8 cellular contexts compared by ENCODE assay signal in genomic region chr11:117096140-117096972, GRCh38. TPM values are rescaled to one million over a fixed set of nuclear protein-coding genes. Genes with fewer than 3 reads are reported as not detected.
DNase-seq lines count a peak whose midpoint lies in the region; ATAC-seq, FAIRE-seq and TF ChIP-seq lines count a peak whose summit lies in the region.

No MANE protein-coding gene starts in this region.

- POLR2A ChIA-PET in A549 (lab: Yijun Ruan, JAX) = interaction anchor here (1.0 kb wide), 1 partner anchor 23 kb away, joined by 4 read pairs; no protein-coding TSS in a partner anchor
- POLR2A ChIA-PET in activated CD4-positive, alpha-beta memory T cell treated with anti-CD3 and anti-CD28 coated beads for 36 hours (lab: Charles Lee) = interaction anchor here (0.7 to 3.1 kb wide), 19 partner anchors 13 to 260 kb away, joined by 3 to 20 read pairs (median 5); no protein-coding TSS in a partner anchor

- ATAC-seq in A549 (peak in 1 of 2 experiments; percentile 40; a peak in 3 of 6 replicates), GM18867 (IDR thresholded peaks at IDR 0.05; ENCODE audit: unreplicated experiment) (peak; percentile 37), HG02623 (IDR thresholded peaks at IDR 0.05; ENCODE audit: unreplicated experiment) (no peak)

- peaks cover 51% of the 10 kb centered on the region for H3K4me1 ChIP-seq in A549

- peaks cover 4% of the 10 kb centered on the region for H3K9me3 Mint-ChIP-seq in activated CD4-positive, alpha-beta memory T cell treated with anti-CD3 and anti-CD28 coated beads for 36 hours
- H3K9me3 Mint-ChIP-seq in endothelial cell (ENCODE audit: unreplicated experiment) (no peaks in the 10 kb centered on the region), nephron progenitor cell (peaks cover 8% of the 10 kb centered on the region)

- H3K36me3 Mint-ChIP-seq in activated CD4-positive, alpha-beta memory T cell treated with anti-CD3 and anti-CD28 coated beads for 36 hours = peaks cover 12% of the 10 kb centered on the region
- H3K36me3 Mint-ChIP-seq in endothelial cell (ENCODE audit: low read depth, unreplicated experiment) (peaks cover 4% of the 10 kb centered on the region), nephron progenitor cell (ENCODE audit: low read depth) (peaks cover 17% of the 10 kb centered on the region)

- intact Hi-C loops in activated CD4-positive, alpha-beta memory T cell treated with anti-CD3 and anti-CD28 coated beads for 36 hours (cut with micrococcal nuclease) = loop anchor here (2.0 to 5.0 kb wide), 3 partner anchors 166 to 324 kb away; partner anchors contain the start of genes BUD13 and ZPR1

- no peak for TF ChIP-seq POLR2A in A549 (IDR thresholded peaks at IDR 0.05; ENCODE audit: low read length)

- no peaks in the 10 kb centered on the region for H3K9me3 ChIP-seq in A549

- H3K27ac ChIP-seq in A549 = peak overlapping the region; percentile 29 to 99; a peak in 3 of 6 replicates

- CTCF ChIA-PET in A549 (lab: Yijun Ruan, JAX) = interaction anchor here (2.3 to 3.8 kb wide), 2 partner anchors 10 to 217 kb away, joined by 8 to 19 read pairs; no protein-coding TSS in a partner anchor
- CTCF ChIA-PET in activated CD4-positive, alpha-beta memory T cell treated with anti-CD3 and anti-CD28 coated beads for 36 hours (lab: Charles Lee) = interaction anchor here (0.7 to 11.0 kb wide), 9 partner anchors 10 to 306 kb away, joined by 3 to 147 read pairs (median 5); partner anchors contain the start of genes APOA5 and ZPR1

- peaks cover 64% of the 10 kb centered on the region for H3K4me1 Mint-ChIP-seq in activated CD4-positive, alpha-beta memory T cell treated with anti-CD3 and anti-CD28 coated beads for 36 hours (ENCODE audit: low read depth)
- H3K4me1 Mint-ChIP-seq in endothelial cell (ENCODE audit: unreplicated experiment) = peaks cover 32% of the 10 kb centered on the region
- H3K4me1 Mint-ChIP-seq in nephron progenitor cell = peaks cover 60% of the 10 kb centered on the region

- peak overlapping the region; percentile 95; the same call in 2 of the 3 replicates for H3K4me3 ChIP-seq in A549

- TF ChIP-seq EP300 in A549 (IDR thresholded peaks at IDR 0.05) = no peak

- WGBS in A549 (ENCODE audit: missing lambda C conversion rate) = 40% methylated on average over 6 of the region's 6 CpGs

- H3K27me3 Mint-ChIP-seq in activated CD4-positive, alpha-beta memory T cell treated with anti-CD3 and anti-CD28 coated beads for 36 hours = no peaks in the 10 kb centered on the region
- H3K27me3 Mint-ChIP-seq in endothelial cell (ENCODE audit: unreplicated experiment) (peaks cover 3% of the 10 kb centered on the region), nephron progenitor cell (ENCODE audit: low read depth, poor library complexity) (peaks cover 10% of the 10 kb centered on the region)

- no peak for TF ChIP-seq CTCF in A549 (IDR thresholded peaks at IDR 0.05)
- no peak for TF ChIP-seq CTCF in endothelial cell (IDR thresholded peaks at IDR 0.05; ENCODE audit: unreplicated experiment)
- TF ChIP-seq CTCF in nephron progenitor cell (IDR thresholded peaks at IDR 0.05) = no peak

- FAIRE-seq in A549 (lab: Jason Lieb, UNC) = no peak

- peak overlapping the region; percentile 87 for H3K27ac Mint-ChIP-seq in activated CD4-positive, alpha-beta memory T cell treated with anti-CD3 and anti-CD28 coated beads for 36 hours
- H3K27ac Mint-ChIP-seq in endothelial cell (ENCODE audit: unreplicated experiment) (peak overlapping the region; percentile 33), nephron progenitor cell (peak overlapping the region; percentile 88)

- H3K4me2 ChIP-seq in A549 = peak overlapping the region; percentile 83

- TF ChIP-seq RAD21 in A549 (conservative IDR thresholded peaks at IDR 0.05 in 1 of 2, IDR thresholded peaks at IDR 0.05 in 1 of 2) = peak in 1 of 2 experiments; percentile 22; a peak in 2 of 5 replicates

- DNase-seq in A549 (ENCODE audit: low read depth in 1 of 2, low spot score in 1 of 2) (peak in 1 of 2 experiments; percentile 56), KG1 (lab: John Stamatoyannopoulos, UW) (peak; percentile 73), endothelial cell (ENCODE audit: low spot score) (no peak), nephron progenitor cell (no peak), cortex of kidney (lab: John Stamatoyannopoulos, UW) (no peak)
- DNase-seq in activated CD4-positive, alpha-beta memory T cell treated with anti-CD3 and anti-CD28 coated beads for 36 hours = peak; percentile 63

- H3K4me3 Mint-ChIP-seq in activated CD4-positive, alpha-beta memory T cell treated with anti-CD3 and anti-CD28 coated beads for 36 hours = peak overlapping the region; percentile 88
- H3K4me3 Mint-ChIP-seq in endothelial cell (ENCODE audit: unreplicated experiment) (peak overlapping the region; percentile 94), nephron progenitor cell (peak overlapping the region; percentile 94)

TF ChIP-seq in A549, 52 proteins besides CTCF, POLR2A, EP300 and RAD21:
- TF ChIP-seq MAX (IDR thresholded peaks at IDR 0.05) (0 out of 2 replicates have a peak, but pooled peaks have one; percentile 6), TFCP2L1 (CRISPR knock-in tag; IDR thresholded peaks at IDR 0.05) (no peak), SMC3 (IDR thresholded peaks at IDR 0.05) (0 out of 3 replicates have a peak, but pooled peaks have one; percentile 17)

RNA-seq across cellular contexts. Expression of gene SIK3, which starts 1.9 kb away (rescaled TPM):
- 8.2 and 12.3 TPM in 2 replicates for polyA plus RNA-seq in A549 (2011; rRNA removed)
- polyA plus RNA-seq in A549 (2012; cell fraction: cytosol; rRNA removed) = 4.3 and 5.4 TPM in 2 replicates
- 10.6 and 12.8 TPM in 2 replicates for polyA plus RNA-seq in A549 (2012; cell fraction: nucleus; rRNA removed)
- 7.3 to 9.0 TPM (median 8.7 TPM) in 3 replicates for polyA plus RNA-seq in A549 (2017; fragmentation: RNase III; extraction: RNeasy Plus Mini Kit Qiagen cat#74134 plus additional on column Dnase treatment)
- 17.8 and 25.0 TPM in 2 replicates for polyA minus RNA-seq in A549 (2011; rRNA and poly(A)+ RNA removed)
- total RNA-seq in activated CD4-positive, alpha-beta memory T cell treated with anti-CD3 and anti-CD28 coated beads for 36 hours = 10 to 100 TPM; 26.1 to 26.2 TPM
- 29.4 TPM for total RNA-seq in endothelial cell (ENCODE audit: unreplicated experiment)

RNA-seq across cellular contexts. Expression of gene PAFAH1B2, which starts 47.7 kb away (rescaled TPM):
- polyA plus RNA-seq in A549 (2011; rRNA removed) (47.8 and 55.3 TPM in 2 replicates), A549 (2017; fragmentation: RNase III; extraction: RNeasy Plus Mini Kit Qiagen cat#74134 plus additional on column Dnase treatment) (32.2 to 33.9 TPM (median 32.9 TPM) in 3 replicates)
- 15.0 and 15.1 TPM in 2 replicates for polyA plus RNA-seq in A549 (2012; cell fraction: cytosol; rRNA removed)
- 9.5 and 10.2 TPM in 2 replicates for polyA plus RNA-seq in A549 (2012; cell fraction: nucleus; rRNA removed)
- polyA minus RNA-seq in A549 (2011; rRNA and poly(A)+ RNA removed) = 134 and 169 TPM in 2 replicates
- 10 to 100 TPM; 61.3 to 61.5 TPM for total RNA-seq in activated CD4-positive, alpha-beta memory T cell treated with anti-CD3 and anti-CD28 coated beads for 36 hours
- 87.4 TPM for total RNA-seq in endothelial cell (ENCODE audit: unreplicated experiment)

Comparison
In these comparisons a context has a peak if more than half of its experiments do, and no peak if none do; other contexts are left out.
1. DNase-seq: peak in KG1 (single experiment) and activated CD4-positive, alpha-beta memory T cell treated with anti-CD3 and anti-CD28 coated beads for 36 hours (single experiment); none in endothelial cell (single experiment), nephron progenitor cell (single experiment) and cortex of kidney (single experiment).
2. H3K27ac Mint-ChIP-seq: peak in every context shown above with its lines; median percentile 88 in nephron progenitor cell; 87 in activated CD4-positive, alpha-beta memory T cell treated with anti-CD3 and anti-CD28 coated beads for 36 hours; 33 in endothelial cell.
3. Peak in every context shown above with its lines, with median percentiles within 50 percentile points of each other: H3K4me3 Mint-ChIP-seq.